ENCODE assay signal across 9 cellular contexts in genomic region chr22:43923191-43923590, GRCh38. TPM values are rescaled to one million over a fixed set of nuclear protein-coding genes. Genes with fewer than 3 reads are reported as not detected.
DNase-seq lines count a peak whose midpoint lies in the region; ATAC-seq and TF ChIP-seq lines count a peak whose summit lies in the region.
"Had no signal": no experiment of that assay in that cellular context is flagged by ENCODE, and none has a peak within 500 bp of the region (broad histone marks: within the 10 kb centered on the region; RNA-seq: fewer than 3 reads in every experiment).

No MANE protein-coding gene starts in this region.

- CTCF ChIA-PET in activated CD8-positive, alpha-beta T cell treated with anti-CD3 and anti-CD28 coated beads for 36 hours (lab: Charles Lee) = interaction anchor here (1.5 kb wide), 1 partner anchor 40 kb away, joined by 3 read pairs; no protein-coding TSS in a partner anchor

- H3K9ac ChIP-seq in GM23248 = peak overlapping the region; percentile 41; the same call in 1 of the 2 replicates

- POLR2A ChIA-PET in activated CD8-positive, alpha-beta T cell treated with anti-CD3 and anti-CD28 coated beads for 36 hours (lab: Charles Lee) = no interaction called here

- no peaks in the 10 kb centered on the region for H3K79me2 ChIP-seq in GM23248 (ENCODE audit: insufficient read depth)

- no peaks in the 10 kb centered on the region for H3K27me3 ChIP-seq in GM23248 (replicated peaks; ENCODE audit: insufficient read depth)
- H3K27me3 ChIP-seq in testis = no peaks in the 10 kb centered on the region

- peak overlapping the region; percentile 90 for H2AFZ ChIP-seq in GM23248

- H3K27me3 Mint-ChIP-seq in activated CD8-positive, alpha-beta T cell treated with anti-CD3 and anti-CD28 coated beads for 36 hours = peaks cover 15% of the 10 kb centered on the region

- H3K27ac ChIP-seq in GM23248 (no peak overlapping the region), testis (no peak overlapping the region)
- H3K27ac ChIP-seq: epithelial cell of prostate had no signal

- no peaks in the 10 kb centered on the region for H3K9me3 ChIP-seq in GM23248 (ENCODE audit: low read depth)
- H3K9me3 ChIP-seq in iPS-18c (ENCODE audit: control insufficient read depth, insufficient read depth, low read length) = no peaks in the 10 kb centered on the region
- H3K9me3 ChIP-seq in testis = no peaks in the 10 kb centered on the region

- H3K4me3 ChIP-seq in AG09309 (ENCODE audit: control insufficient read depth, low read depth, low read length) = peak overlapping the region; percentile 46
- H3K4me3 ChIP-seq in GM23248 = peak overlapping the region; percentile 46
- peak overlapping the region; percentile 56 for H3K4me3 ChIP-seq in iPS-18c (ENCODE audit: insufficient read depth, low read depth, low read length)
- H3K4me3 ChIP-seq in testis = peak overlapping the region; percentile 44 to 74

- H3K27ac Mint-ChIP-seq in activated CD8-positive, alpha-beta T cell treated with anti-CD3 and anti-CD28 coated beads for 36 hours = peak overlapping the region; percentile 53

- ATAC-seq in activated CD8-positive, alpha-beta T cell treated with anti-CD3 and anti-CD28 coated beads for 36 hours = peak; percentile 24
- ATAC-seq in GM18498 (IDR thresholded peaks at IDR 0.05; ENCODE audit: unreplicated experiment) = no peak

- H3K36me3 Mint-ChIP-seq in activated CD8-positive, alpha-beta T cell treated with anti-CD3 and anti-CD28 coated beads for 36 hours (ENCODE audit: low read depth) = no peaks in the 10 kb centered on the region

- no peaks in the 10 kb centered on the region for H4K20me1 ChIP-seq in GM23248 (ENCODE audit: insufficient read depth)

- H3K4me2 ChIP-seq in GM23248 (ENCODE audit: unreplicated experiment) = peak overlapping the region; percentile 37

- intact Hi-C loops in activated CD8-positive, alpha-beta T cell treated with anti-CD3 and anti-CD28 coated beads for 36 hours (cut with micrococcal nuclease) = no loop called here
- intact Hi-C loops in testis (cut with DNase I; ENCODE audit: low total_unique reads) = no loop called here

- no peak for DNase-seq in AG09309 (ENCODE audit: low read depth)
- DNase-seq in GM23248 = peak; percentile 47
- peak; percentile 27 for DNase-seq in activated CD8-positive, alpha-beta T cell treated with anti-CD3 and anti-CD28 coated beads for 36 hours
- no peak for DNase-seq in testis
- no peak for DNase-seq in NCI-H345 (lab: John Stamatoyannopoulos, UW)
- no peak for DNase-seq in NCI-H510A treated with DMSO at 0.1 percent for 48 hours (lab: John Stamatoyannopoulos, UW)

- no peak for TF ChIP-seq CTCF in AG09309 (IDR thresholded peaks at IDR 0.05; ENCODE audit: control insufficient read depth, insufficient read depth, low read depth, low read length, missing control alignments)
- TF ChIP-seq CTCF in activated CD8-positive, alpha-beta T cell treated with anti-CD3 and anti-CD28 coated beads for 36 hours (IDR thresholded peaks at IDR 0.05) = no peak
- TF ChIP-seq CTCF in testis (IDR thresholded peaks at IDR 0.05) = no peak

- no peaks in the 10 kb centered on the region for H3K9me3 Mint-ChIP-seq in activated CD8-positive, alpha-beta T cell treated with anti-CD3 and anti-CD28 coated beads for 36 hours

- H3F3A ChIP-seq in GM23248 (ENCODE audit: insufficient read depth) = no peaks in the 10 kb centered on the region; the same call in 1 of the 2 replicates

- 2 to 10% methylated on average over 7 to 13 of the region's 13 CpGs for WGBS in GM23248 (ENCODE audit: low coverage in 1 of 2, low lambda C conversion rate in 2 of 2, missing lambda C conversion rate in 2 of 2), 2 experiments
- WGBS in testis, 2 donors = 0% methylated on average over 9 to 12 of the region's 13 CpGs

- H3K36me3 ChIP-seq in GM23248 (ENCODE audit: low read depth) = no peaks in the 10 kb centered on the region
- no peaks in the 10 kb centered on the region for H3K36me3 ChIP-seq in testis (ENCODE audit: low read depth, missing control alignments)

- peaks cover 23% of the 10 kb centered on the region for H3K4me1 ChIP-seq in GM23248 (ENCODE audit: insufficient read depth)
- H3K4me1 ChIP-seq in testis = peaks cover 6% of the 10 kb centered on the region

- H3K4me1 Mint-ChIP-seq in activated CD8-positive, alpha-beta T cell treated with anti-CD3 and anti-CD28 coated beads for 36 hours (ENCODE audit: low read depth) = peaks cover 4% of the 10 kb centered on the region

- TF ChIP-seq POLR2A in testis (IDR thresholded peaks at IDR 0.05) = no peak

- in situ Hi-C loops in GM23248 (cut with MboI) = no loop called here

- peak overlapping the region; percentile 62 for H3K4me3 Mint-ChIP-seq in activated CD8-positive, alpha-beta T cell treated with anti-CD3 and anti-CD28 coated beads for 36 hours

- no peaks in the 10 kb centered on the region for H3K9me2 ChIP-seq in GM23248 (ENCODE audit: insufficient read depth)

RNA-seq across cellular contexts. Expression of gene PNPLA3, which starts 0.4 kb away (rescaled TPM):
- 0.13 and 0.54 TPM in 2 replicates for total RNA-seq in GM23248 (2014; rRNA removed; shearing (Covaris generic))
- polyA plus RNA-seq in GM23248 (2016; fragmentation: Nextera tagmentation; extraction: Ambion mirVana) (1.2 and 1.4 TPM in 2 replicates), testis (ENCODE audit: insufficient read depth, low read depth, low replicate concordance) (0.53 TPM)
- under 1 TPM; 0.58 to 0.70 TPM for total RNA-seq in activated CD8-positive, alpha-beta T cell treated with anti-CD3 and anti-CD28 coated beads for 36 hours
- 1 to 10 TPM in 1 of 2 donors, under 1 TPM in 1; 0.93 to 1.7 TPM for total RNA-seq in testis

RNA-seq across cellular contexts. Expression of gene PNPLA5, which starts 31.4 kb away (rescaled TPM):
- total RNA-seq in GM23248 (2014; rRNA removed; shearing (Covaris generic)) = not detected in 2 replicates
- not detected in 2 replicates for polyA plus RNA-seq in GM23248 (2016; fragmentation: Nextera tagmentation; extraction: Ambion mirVana)
- total RNA-seq in activated CD8-positive, alpha-beta T cell treated with anti-CD3 and anti-CD28 coated beads for 36 hours = not detected
- not detected for total RNA-seq in testis
- not detected for polyA plus RNA-seq in testis (ENCODE audit: insufficient read depth, low read depth, low replicate concordance)

RNA-seq across cellular contexts. Expression of gene SAMM50, which starts 32.1 kb away (rescaled TPM):
- 37.8 and 48.3 TPM in 2 replicates for total RNA-seq in GM23248 (2014; rRNA removed; shearing (Covaris generic))
- polyA plus RNA-seq in GM23248 (2016; fragmentation: Nextera tagmentation; extraction: Ambion mirVana) (73.7 and 73.8 TPM in 2 replicates), testis (ENCODE audit: insufficient read depth, low read depth, low replicate concordance) (71.1 TPM)
- 10 to 100 TPM; 41.7 to 42.2 TPM for total RNA-seq in activated CD8-positive, alpha-beta T cell treated with anti-CD3 and anti-CD28 coated beads for 36 hours
- 10 to 100 TPM; 41.5 to 50.3 TPM for total RNA-seq in testis

Comparison
In these comparisons a context has a peak if more than half of its experiments do, and no peak if none do; other contexts are left out.
1. DNase-seq: peak in GM23248 (single experiment) and activated CD8-positive, alpha-beta T cell treated with anti-CD3 and anti-CD28 coated beads for 36 hours (single experiment); none in AG09309 (single experiment), testis (single experiment), NCI-H345 (single experiment) and NCI-H510A treated with DMSO at 0.1 percent for 48 hours (single experiment).
2. Peak in every context shown above with its lines, with median percentiles within 50 percentile points of each other: H3K4me3 ChIP-seq.